Comparison of ENCODE assay signal across 2 cellular contexts in the genomic region with DNA sequence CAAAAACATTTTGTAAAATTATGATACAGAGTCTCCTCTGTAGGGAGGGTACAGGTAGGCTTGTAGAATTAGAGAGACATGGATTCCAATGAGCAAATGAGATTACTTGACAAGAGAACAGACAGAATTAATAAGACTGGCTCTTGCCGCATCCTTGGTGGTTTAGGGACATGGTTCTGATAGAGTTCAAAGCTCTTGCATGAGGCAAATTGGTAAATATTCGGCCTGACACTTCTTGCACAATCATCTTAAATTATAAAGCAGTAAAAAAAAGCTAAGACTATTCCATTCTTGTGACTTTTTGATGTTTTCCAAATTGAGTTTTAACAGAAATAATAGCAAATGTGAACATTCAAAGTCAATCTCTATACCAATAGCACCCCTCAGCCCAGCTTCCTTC.
TF ChIP-seq lines count a peak whose summit lies in the region.

No MANE protein-coding gene starts in this region.

TF ChIP-seq in IMR-90, 13 proteins besides CTCF, POLR2A, EP300 and RAD21 (continued from another document):
- TF ChIP-seq, protein P1, sequence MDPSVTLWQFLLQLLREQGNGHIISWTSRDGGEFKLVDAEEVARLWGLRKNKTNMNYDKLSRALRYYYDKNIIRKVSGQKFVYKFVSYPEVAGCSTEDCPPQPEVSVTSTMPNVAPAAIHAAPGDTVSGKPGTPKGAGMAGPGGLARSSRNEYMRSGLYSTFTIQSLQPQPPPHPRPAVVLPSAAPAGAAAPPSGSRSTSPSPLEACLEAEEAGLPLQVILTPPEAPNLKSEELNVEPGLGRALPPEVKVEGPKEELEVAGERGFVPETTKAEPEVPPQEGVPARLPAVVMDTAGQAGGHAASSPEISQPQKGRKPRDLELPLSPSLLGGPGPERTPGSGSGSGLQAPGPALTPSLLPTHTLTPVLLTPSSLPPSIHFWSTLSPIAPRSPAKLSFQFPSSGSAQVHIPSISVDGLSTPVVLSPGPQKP (IDR thresholded peaks at IDR 0.05; ENCODE audit: borderline replicate concordance, low read depth, low read length): no peak

TF ChIP-seq in GM23338, 12 proteins besides CTCF, POLR2A, EP300 and RAD21 (continued from another document):
- TF ChIP-seq, protein P2, sequence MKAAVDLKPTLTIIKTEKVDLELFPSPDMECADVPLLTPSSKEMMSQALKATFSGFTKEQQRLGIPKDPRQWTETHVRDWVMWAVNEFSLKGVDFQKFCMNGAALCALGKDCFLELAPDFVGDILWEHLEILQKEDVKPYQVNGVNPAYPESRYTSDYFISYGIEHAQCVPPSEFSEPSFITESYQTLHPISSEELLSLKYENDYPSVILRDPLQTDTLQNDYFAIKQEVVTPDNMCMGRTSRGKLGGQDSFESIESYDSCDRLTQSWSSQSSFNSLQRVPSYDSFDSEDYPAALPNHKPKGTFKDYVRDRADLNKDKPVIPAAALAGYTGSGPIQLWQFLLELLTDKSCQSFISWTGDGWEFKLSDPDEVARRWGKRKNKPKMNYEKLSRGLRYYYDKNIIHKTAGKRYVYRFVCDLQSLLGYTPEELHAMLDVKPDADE (IDR thresholded peaks at IDR 0.05): no peak
- TF ChIP-seq CREB1 (CRISPR knock-in tag; IDR thresholded peaks at IDR 0.05; ENCODE audit: low read depth) (no peak), EZH2 (IDR thresholded peaks at IDR 0.05; ENCODE audit: low read depth, unreplicated experiment) (no peak), STAT1 (IDR thresholded peaks at IDR 0.05; ENCODE audit: unreplicated experiment) (no peak), EZH2phosphoT487 (IDR thresholded peaks at IDR 0.05; ENCODE audit: unreplicated experiment) (no peak), ZNF114 (CRISPR knock-in tag; IDR thresholded peaks at IDR 0.05) (no peak), NANOG (IDR thresholded peaks at IDR 0.05; ENCODE audit: borderline replicate concordance) (no peak), POLR2AphosphoS5 (IDR thresholded peaks at IDR 0.05; ENCODE audit: low read depth) (no peak), ZNF331 (CRISPR knock-in tag; IDR thresholded peaks at IDR 0.05; ENCODE audit: low read depth) (no peak), ZNF462 (CRISPR knock-in tag; IDR thresholded peaks at IDR 0.05) (no peak)
- TF ChIP-seq, protein P3, sequence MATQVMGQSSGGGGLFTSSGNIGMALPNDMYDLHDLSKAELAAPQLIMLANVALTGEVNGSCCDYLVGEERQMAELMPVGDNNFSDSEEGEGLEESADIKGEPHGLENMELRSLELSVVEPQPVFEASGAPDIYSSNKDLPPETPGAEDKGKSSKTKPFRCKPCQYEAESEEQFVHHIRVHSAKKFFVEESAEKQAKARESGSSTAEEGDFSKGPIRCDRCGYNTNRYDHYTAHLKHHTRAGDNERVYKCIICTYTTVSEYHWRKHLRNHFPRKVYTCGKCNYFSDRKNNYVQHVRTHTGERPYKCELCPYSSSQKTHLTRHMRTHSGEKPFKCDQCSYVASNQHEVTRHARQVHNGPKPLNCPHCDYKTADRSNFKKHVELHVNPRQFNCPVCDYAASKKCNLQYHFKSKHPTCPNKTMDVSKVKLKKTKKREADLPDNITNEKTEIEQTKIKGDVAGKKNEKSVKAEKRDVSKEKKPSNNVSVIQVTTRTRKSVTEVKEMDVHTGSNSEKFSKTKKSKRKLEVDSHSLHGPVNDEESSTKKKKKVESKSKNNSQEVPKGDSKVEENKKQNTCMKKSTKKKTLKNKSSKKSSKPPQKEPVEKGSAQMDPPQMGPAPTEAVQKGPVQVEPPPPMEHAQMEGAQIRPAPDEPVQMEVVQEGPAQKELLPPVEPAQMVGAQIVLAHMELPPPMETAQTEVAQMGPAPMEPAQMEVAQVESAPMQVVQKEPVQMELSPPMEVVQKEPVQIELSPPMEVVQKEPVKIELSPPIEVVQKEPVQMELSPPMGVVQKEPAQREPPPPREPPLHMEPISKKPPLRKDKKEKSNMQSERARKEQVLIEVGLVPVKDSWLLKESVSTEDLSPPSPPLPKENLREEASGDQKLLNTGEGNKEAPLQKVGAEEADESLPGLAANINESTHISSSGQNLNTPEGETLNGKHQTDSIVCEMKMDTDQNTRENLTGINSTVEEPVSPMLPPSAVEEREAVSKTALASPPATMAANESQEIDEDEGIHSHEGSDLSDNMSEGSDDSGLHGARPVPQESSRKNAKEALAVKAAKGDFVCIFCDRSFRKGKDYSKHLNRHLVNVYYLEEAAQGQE (IDR thresholded peaks at IDR 0.05; ENCODE audit: unreplicated experiment): no peak
TF ChIP-seq in GM23338: peak in this region for 0.
